11 cellular contexts compared by ENCODE assay signal in genomic region chr5:52990531-52990925, GRCh38. TPM values are rescaled to one million over a fixed set of nuclear protein-coding genes. Genes with fewer than 3 reads are reported as not detected.
DNase-seq lines count a peak whose midpoint lies in the region; ATAC-seq and TF ChIP-seq lines count a peak whose summit lies in the region.
"Had no signal": no experiment of that assay in that cellular context is flagged by ENCODE, and none has a peak within 500 bp of the region (broad histone marks: within the 10 kb centered on the region; RNA-seq: fewer than 3 reads in every experiment).

No MANE protein-coding gene starts in this region.

- intact Hi-C loops in CD8-positive, alpha-beta T cell (cut with DNase I, micrococcal nuclease) = no loop called here

- H3K4me3 Mint-ChIP-seq in nephron progenitor cell = peak overlapping the region; percentile 84
- H3K4me3 Mint-ChIP-seq in CD8-positive, alpha-beta T cell = no peak overlapping the region

- H3K27ac ChIP-seq in CD8-positive, alpha-beta T cell (ENCODE audit: low read depth, low read length) = no peak overlapping the region

- CTCF ChIA-PET in BJ (lab: Yijun Ruan, JAX) = interaction anchor here (1.1 to 1.5 kb wide), 4 partner anchors 16 to 105 kb away, joined by 3 to 4 read pairs (median 4); no protein-coding TSS in a partner anchor
- CTCF ChIA-PET in CD8-positive, alpha-beta T cell (lab: Charles Lee) = no interaction called here

- TF ChIP-seq CTCF in BJ (IDR thresholded peaks at IDR 0.05; ENCODE audit: insufficient read depth, low read depth, low read length) = no peak
- no peak for TF ChIP-seq CTCF in nephron progenitor cell (IDR thresholded peaks at IDR 0.05)
- no peak for TF ChIP-seq CTCF in CD8-positive, alpha-beta T cell (IDR thresholded peaks at IDR 0.05)

- POLR2A ChIA-PET in BJ (lab: Charles Lee) = interaction anchor here (0.6 kb wide), 1 partner anchor 31 kb away, joined by 13 read pairs; no protein-coding TSS in a partner anchor
- POLR2A ChIA-PET in CD8-positive, alpha-beta T cell (lab: Charles Lee) = no interaction called here

- H3K4me3 ChIP-seq in BJ (ENCODE audit: low read depth, low read length) = peak overlapping the region; percentile 67
- H3K4me3 ChIP-seq in NT2/D1 (ENCODE audit: insufficient read length, low read depth) = peak overlapping the region; percentile 66
- peak overlapping the region; percentile 62 for H3K4me3 ChIP-seq in endocrine pancreas (ENCODE audit: control insufficient read depth, insufficient read depth, low read length)
- H3K4me3 ChIP-seq in CD8-positive, alpha-beta T cell (ENCODE audit: low read depth, low read length) = no peak overlapping the region

- no peak for ATAC-seq in CD8-positive, alpha-beta T cell

- H3K27me3 Mint-ChIP-seq in nephron progenitor cell (ENCODE audit: low read depth, poor library complexity) = peaks cover 74% of the 10 kb centered on the region
- peaks cover 22% of the 10 kb centered on the region for H3K27me3 Mint-ChIP-seq in CD8-positive, alpha-beta T cell (ENCODE audit: low read depth)

- H3K9ac ChIP-seq in NT2/D1 (ENCODE audit: insufficient read length, low read depth) = no peak overlapping the region
- H3K9ac ChIP-seq in endocrine pancreas (ENCODE audit: control insufficient read depth, insufficient read depth, low read length) = no peak overlapping the region

- H3K27me3 ChIP-seq in BJ (ENCODE audit: control insufficient read depth, insufficient read depth, low read length) (no peaks in the 10 kb centered on the region), NT2/D1 (ENCODE audit: insufficient read depth, insufficient read length) (peaks cover 42% of the 10 kb centered on the region), endocrine pancreas (ENCODE audit: control insufficient read depth, insufficient read depth, low read length) (no peaks in the 10 kb centered on the region)
- H3K27me3 ChIP-seq in CD8-positive, alpha-beta T cell (ENCODE audit: insufficient read depth, low read length) = no peaks in the 10 kb centered on the region

- H3K4me1 ChIP-seq in NT2/D1 (ENCODE audit: insufficient read depth, insufficient read length) = no peaks in the 10 kb centered on the region
- no peaks in the 10 kb centered on the region for H3K4me1 ChIP-seq in endocrine pancreas (ENCODE audit: control insufficient read depth, insufficient read depth, low read length)
- peaks cover 9% of the 10 kb centered on the region for H3K4me1 ChIP-seq in CD8-positive, alpha-beta T cell (ENCODE audit: insufficient read depth, low read length)

- peaks cover 6% of the 10 kb centered on the region for H3K4me1 Mint-ChIP-seq in nephron progenitor cell
- H3K4me1 Mint-ChIP-seq in CD8-positive, alpha-beta T cell (ENCODE audit: low read depth) = peaks cover 9% of the 10 kb centered on the region

- peaks cover 19% of the 10 kb centered on the region for H3K9me3 Mint-ChIP-seq in nephron progenitor cell
- H3K9me3 Mint-ChIP-seq in CD8-positive, alpha-beta T cell = no peaks in the 10 kb centered on the region
- H3K9me3 Mint-ChIP-seq: activated naive CD4-positive, alpha-beta T cell treated with anti-CD3 and anti-CD28 coated beads, Interleukin-2, amount 50 U/mL, for 72 hours; naive thymus-derived CD8-positive, alpha-beta T cell had no signal

- H3K9me3 ChIP-seq in NT2/D1 (ENCODE audit: insufficient read depth, low read length) (no peaks in the 10 kb centered on the region), endocrine pancreas (ENCODE audit: control insufficient read depth, low read length) (no peaks in the 10 kb centered on the region)
- H3K9me3 ChIP-seq in CD8-positive, alpha-beta T cell (ENCODE audit: low read length) = no peaks in the 10 kb centered on the region

- DNase-seq in BJ (ENCODE audit: low read depth) = no peak
- no peak for DNase-seq in NT2/D1 (ENCODE audit: low read depth, low spot score)
- no peak for DNase-seq in nephron progenitor cell
- no peak for DNase-seq in OCI-M2 (lab: John Stamatoyannopoulos, UW; ENCODE audit: unreplicated experiment)
- no peak for DNase-seq in NCI-H187 treated with DMSO at 0.1 percent for 48 hours (lab: John Stamatoyannopoulos, UW)
- DNase-seq in DMS114 treated with DMSO at 0.1 percent for 48 hours (lab: John Stamatoyannopoulos, UW; ENCODE audit: unreplicated experiment) = no peak
- no peak for DNase-seq in CD8-positive, alpha-beta T cell
- DNase-seq: DMS153 had no signal

- peaks cover 10% of the 10 kb centered on the region for H3K36me3 Mint-ChIP-seq in nephron progenitor cell (ENCODE audit: low read depth)
- H3K36me3 Mint-ChIP-seq in CD8-positive, alpha-beta T cell = no peaks in the 10 kb centered on the region
- H3K36me3 Mint-ChIP-seq: naive thymus-derived CD8-positive, alpha-beta T cell had no signal

- H3K36me3 ChIP-seq in BJ (ENCODE audit: control insufficient read depth, insufficient read depth, low read length) = no peaks in the 10 kb centered on the region
- H3K36me3 ChIP-seq in NT2/D1 (ENCODE audit: insufficient read depth, insufficient read length, low read length) = no peaks in the 10 kb centered on the region
- no peaks in the 10 kb centered on the region for H3K36me3 ChIP-seq in endocrine pancreas (ENCODE audit: control insufficient read depth, insufficient read depth, low read length)
- H3K36me3 ChIP-seq in CD8-positive, alpha-beta T cell (ENCODE audit: insufficient read depth, low read length) = no peaks in the 10 kb centered on the region

- no peak overlapping the region for H3K27ac Mint-ChIP-seq in nephron progenitor cell
- no peak overlapping the region for H3K27ac Mint-ChIP-seq in CD8-positive, alpha-beta T cell

RNA-seq across cellular contexts. Expression of gene ITGA2, which starts 1.4 kb away (rescaled TPM):
- polyA plus RNA-seq in BJ (2011; rRNA removed) = 5.3 and 10.1 TPM in 2 replicates
- polyA minus RNA-seq in BJ (2011; rRNA and poly(A)+ RNA removed) = 8.4 and 10.4 TPM in 2 replicates
- total RNA-seq in CD8-positive, alpha-beta T cell = not detected
- total RNA-seq: naive thymus-derived CD8-positive, alpha-beta T cell had no signal
